Comparison of ENCODE assay signal across 8 cellular contexts in the genomic region with DNA sequence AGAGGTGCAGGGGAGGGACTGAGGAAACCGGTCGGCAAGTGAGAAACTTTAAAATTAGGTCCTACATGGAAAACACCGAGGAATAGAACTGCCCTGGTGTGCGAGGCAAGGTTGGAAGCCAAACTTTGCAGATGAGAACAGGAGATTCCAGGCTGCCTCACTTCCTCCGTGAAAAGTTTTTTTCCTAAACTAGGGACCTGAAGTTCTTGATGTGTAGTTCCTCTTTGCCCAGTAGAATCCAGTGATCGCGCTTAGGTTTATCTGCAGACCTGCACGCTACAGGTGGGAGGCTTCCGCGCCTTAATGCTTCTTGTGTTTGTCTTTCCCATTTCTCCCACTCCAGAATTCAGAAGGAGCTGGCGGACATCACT. TPM values are rescaled to one million over a fixed set of nuclear protein-coding genes. Genes with fewer than 3 reads are reported as not detected.
DNase-seq lines count a peak whose midpoint lies in the region; ATAC-seq and TF ChIP-seq lines count a peak whose summit lies in the region.

No MANE protein-coding gene starts in this region.

- H3K4me1 Mint-ChIP-seq in chondrocyte (ENCODE audit: low read depth) = peaks cover 56% of the 10 kb centered on the region

- H3K9me3 ChIP-seq in mucosa of descending colon = no peaks in the 10 kb centered on the region

- H3K27me3 Mint-ChIP-seq in chondrocyte (ENCODE audit: low read depth) = no peaks in the 10 kb centered on the region

- DNase-seq in NCI-H1417 (lab: John Stamatoyannopoulos, UW) (peak; percentile 11 to 58 (median 42)), NCI-H1417 treated with DMSO at 0.1 percent for 48 hours (lab: John Stamatoyannopoulos, UW) (no peak), NCI-H2029 (lab: John Stamatoyannopoulos, UW) (peak; percentile 23), chondrocyte (ENCODE audit: low spot score) (no peak), mucosa of descending colon (peak in 1 of 3 donors; percentile 38), epidermal melanocyte (ENCODE audit: insufficient read length, low spot score) (no peak), OCI-M2 (lab: John Stamatoyannopoulos, UW; ENCODE audit: unreplicated experiment) (no peak)

- no peaks in the 10 kb centered on the region for H3K36me3 ChIP-seq in mucosa of descending colon (ENCODE audit: low read depth)

- peak overlapping the region; percentile 54 for H3K4me3 ChIP-seq in mucosa of descending colon

- ATAC-seq in mucosa of descending colon (peak; percentile 44), HG03159 (IDR thresholded peaks at IDR 0.05; ENCODE audit: unreplicated experiment) (no peak)

- TF ChIP-seq CTCF in chondrocyte (IDR thresholded peaks at IDR 0.05) = peak; percentile 11
- TF ChIP-seq CTCF in mucosa of descending colon (IDR thresholded peaks at IDR 0.05) = no peak

- H3K4me3 Mint-ChIP-seq in chondrocyte (ENCODE audit: unreplicated experiment) = peak overlapping the region; percentile 87

- H3K27ac Mint-ChIP-seq in chondrocyte (ENCODE audit: unreplicated experiment) = peak overlapping the region; percentile 91

- intact Hi-C loops in mucosa of descending colon (cut with DNase I, micrococcal nuclease) = no loop called here

- peaks cover 7% of the 10 kb centered on the region for H3K36me3 Mint-ChIP-seq in chondrocyte (ENCODE audit: low read depth)

- H3K4me1 ChIP-seq in mucosa of descending colon (ENCODE audit: low read depth) = peaks cover 29% of the 10 kb centered on the region

- H3K9me3 Mint-ChIP-seq in chondrocyte (ENCODE audit: low read depth) = no peaks in the 10 kb centered on the region

RNA-seq across cellular contexts. Expression of a gene that starts 5.3 kb away (rescaled TPM):
- total RNA-seq in chondrocyte (72.3 to 103 TPM (median 101 TPM) in 3 replicates), mucosa of descending colon (100 to 1,000 TPM in 1 of 3 donors, 10 to 100 TPM in 2; 84.7 to 111 (median 86.8) TPM)

Comparison
In these comparisons a context has a peak if more than half of its experiments do, and no peak if none do; other contexts are left out.
1. DNase-seq: peak in NCI-H1417 (3 of 3) and NCI-H2029 (single experiment); none in NCI-H1417 treated with DMSO at 0.1 percent for 48 hours (single experiment), chondrocyte (single experiment), epidermal melanocyte (single experiment) and OCI-M2 (single experiment).